Comparison of ENCODE assay signal across 22 cellular contexts in genomic region chr1:236334893-236335545, GRCh38. TPM values are rescaled to one million over a fixed set of nuclear protein-coding genes. Genes with fewer than 3 reads are reported as not detected.
DNase-seq lines count a peak whose midpoint lies in the region; ATAC-seq and TF ChIP-seq lines count a peak whose summit lies in the region.
"Had no signal": no experiment of that assay in that cellular context is flagged by ENCODE, and none has a peak within 500 bp of the region (broad histone marks: within the 10 kb centered on the region; RNA-seq: fewer than 3 reads in every experiment).

No MANE protein-coding gene starts in this region.

- H3K4me3 ChIP-seq in NB4 (ENCODE audit: low read depth, low read length) (no peak overlapping the region), epithelial cell of esophagus (ENCODE audit: low read length) (no peak overlapping the region)
- H3K4me3 ChIP-seq: SK-N-MC had no signal

- H3K36me3 Mint-ChIP-seq in chondrocyte (ENCODE audit: low read depth), result no peaks in the 10 kb centered on the region

- H3K4me1 Mint-ChIP-seq in stimulated activated naive CD8-positive, alpha-beta T cell treated with anti-CD3 and anti-CD28 coated beads, Interleukin-15, amount 100 ng/mL, for 72 hours, result no peaks in the 10 kb centered on the region
- no peaks in the 10 kb centered on the region for H3K4me1 Mint-ChIP-seq in chondrocyte (ENCODE audit: low read depth)
- H3K4me1 Mint-ChIP-seq: CD8-positive, alpha-beta memory T cell had no signal

- TF ChIP-seq CTCF in NB4 (IDR thresholded peaks at IDR 0.05; ENCODE audit: low read depth, low read length) (no peak), epithelial cell of esophagus (IDR thresholded peaks at IDR 0.05; ENCODE audit: insufficient read depth, low read depth, low read length, missing control alignments) (no peak), chondrocyte (IDR thresholded peaks at IDR 0.05) (no peak)

- ATAC-seq in stimulated activated naive CD8-positive, alpha-beta T cell treated with anti-CD3 and anti-CD28 coated beads, Interleukin-15, amount 100 ng/mL, for 72 hours, result no peak

- no peak overlapping the region for H3K27ac Mint-ChIP-seq in stimulated activated naive CD8-positive, alpha-beta T cell treated with anti-CD3 and anti-CD28 coated beads, Interleukin-15, amount 100 ng/mL, for 72 hours
- no peak overlapping the region for H3K27ac Mint-ChIP-seq in chondrocyte (ENCODE audit: unreplicated experiment)

- no peaks in the 10 kb centered on the region for H3K27me3 Mint-ChIP-seq in stimulated activated naive CD8-positive, alpha-beta T cell treated with anti-CD3 and anti-CD28 coated beads, Interleukin-15, amount 100 ng/mL, for 72 hours
- H3K27me3 Mint-ChIP-seq in chondrocyte (ENCODE audit: low read depth), result peaks cover 6% of the 10 kb centered on the region

- no peak overlapping the region for H3K4me3 Mint-ChIP-seq in stimulated activated naive CD8-positive, alpha-beta T cell treated with anti-CD3 and anti-CD28 coated beads, Interleukin-15, amount 100 ng/mL, for 72 hours
- no peak overlapping the region for H3K4me3 Mint-ChIP-seq in chondrocyte (ENCODE audit: unreplicated experiment)
- H3K4me3 Mint-ChIP-seq: CD8-positive, alpha-beta memory T cell had no signal

- peak; percentile 28 for DNase-seq in SIG-M5 treated with dmso at 0.1 percent for 504 hours (lab: John Stamatoyannopoulos, UW; ENCODE audit: unreplicated experiment)
- no peak for DNase-seq in SIG-M5 (lab: John Stamatoyannopoulos, UW)
- DNase-seq in NB4 (ENCODE audit: low read depth), result peak; percentile 27
- peak; percentile 43 for DNase-seq in epithelial cell of esophagus (ENCODE audit: low read depth)
- DNase-seq in stimulated activated naive CD8-positive, alpha-beta T cell treated with anti-CD3 and anti-CD28 coated beads, Interleukin-15, amount 100 ng/mL, for 72 hours, result no peak
- DNase-seq in NCI-H345 (lab: John Stamatoyannopoulos, UW), result no peak
- DNase-seq in chondrocyte (ENCODE audit: low spot score), result no peak
- DNase-seq: 8988T; AML-193; Calu3; CD8-positive, alpha-beta memory T cell; DMS153; IMR-90; NCI-H1105; NCI-H146; NCI-H2029; NCI-H226; NCI-H524; NCI-H82; Right ventricle myocardium superior had no signal

- TF ChIP-seq POLR2A in NB4 (IDR thresholded peaks at IDR 0.05; ENCODE audit: extremely low read depth, insufficient read length), result no peak

- no peaks in the 10 kb centered on the region for H3K9me3 Mint-ChIP-seq in stimulated activated naive CD8-positive, alpha-beta T cell treated with anti-CD3 and anti-CD28 coated beads, Interleukin-15, amount 100 ng/mL, for 72 hours
- H3K9me3 Mint-ChIP-seq in chondrocyte (ENCODE audit: low read depth), result no peaks in the 10 kb centered on the region
- H3K9me3 Mint-ChIP-seq: CD8-positive, alpha-beta memory T cell had no signal

RNA-seq across cellular contexts. Expression of gene ERO1B, which starts 53.3 kb away (rescaled TPM):
- 2.4 to 3.3 TPM (median 3.1 TPM) in 3 replicates for total RNA-seq in chondrocyte

RNA-seq across cellular contexts. Expression of gene EDARADD, which starts 59.1 kb away (rescaled TPM):
- 0.18 to 0.40 TPM in 2 of 3 replicates, not detected in the other for total RNA-seq in chondrocyte
- total RNA-seq: IMR-90, OCI-LY7 had no signal

Comparison
In these comparisons a context has a peak if more than half of its experiments do, and no peak if none do; other contexts are left out.
1. DNase-seq: peak in SIG-M5 treated with dmso at 0.1 percent for 504 hours (single experiment), NB4 (single experiment) and epithelial cell of esophagus (single experiment); none in SIG-M5 (single experiment), stimulated activated naive CD8-positive, alpha-beta T cell treated with anti-CD3 and anti-CD28 coated beads, Interleukin-15, amount 100 ng/mL, for 72 hours (0 of 2), NCI-H345 (single experiment) and chondrocyte (single experiment).